18 cellular contexts compared by ENCODE assay signal in the genomic region with DNA sequence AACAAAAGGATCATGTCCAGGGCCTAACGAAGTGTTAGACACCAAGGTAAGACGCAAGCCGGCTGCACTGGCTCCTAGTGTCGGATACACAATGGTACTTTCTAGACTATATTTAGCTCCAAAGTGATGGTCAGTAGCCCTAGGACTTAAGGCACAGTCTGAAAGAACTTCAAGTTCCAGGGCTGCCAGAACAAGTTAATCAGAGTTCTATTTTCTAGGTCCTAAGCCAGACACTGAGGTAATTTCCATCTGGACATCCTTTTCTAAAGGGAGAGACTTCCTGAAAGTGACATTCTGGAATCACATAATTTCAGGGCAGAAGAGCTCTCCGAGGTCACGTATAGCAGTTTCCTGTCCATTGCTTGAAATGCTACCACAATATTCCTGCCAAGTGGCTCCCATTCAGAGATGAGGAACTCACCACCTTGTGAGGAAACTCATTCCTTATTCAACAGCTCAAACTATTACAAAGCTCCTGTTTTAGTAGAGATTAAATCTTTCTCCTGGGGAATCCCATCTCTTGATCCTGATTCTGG.
DNase-seq lines count a peak whose midpoint lies in the region; ATAC-seq, FAIRE-seq and TF ChIP-seq lines count a peak whose summit lies in the region.
"Had no signal": no experiment of that assay in that cellular context is flagged by ENCODE, and none has a peak within 500 bp of the region (broad histone marks: within the 10 kb centered on the region; RNA-seq: fewer than 3 reads in every experiment).

No MANE protein-coding gene starts in this region.

- TF ChIP-seq CTCF in AG10803 (conservative IDR thresholded peaks at IDR 0.05; ENCODE audit: low read length) (no peak), K562 (IDR thresholded peaks at IDR 0.05 in 2 of 3, conservative IDR thresholded peaks at IDR 0.05 in 1 of 3; ENCODE audit: insufficient read depth in 2 of 3, low read depth in 1 of 3, low read length in 3 of 3) (no peak), omental fat pad (IDR thresholded peaks at IDR 0.05) (no peak)

- intact Hi-C loops in K562 (cut with micrococcal nuclease), result no loop called here
- intact Hi-C loops in left cardiac atrium (cut with DNase I), result no loop called here

- H3K4me3 ChIP-seq in AG10803 (ENCODE audit: low read length) (no peak overlapping the region), K562 (no peak overlapping the region)

- no peak for ATAC-seq in K562
- peak; percentile 68 to 92 for ATAC-seq in left cardiac atrium
- peak; percentile 57 for ATAC-seq in omental fat pad (ENCODE audit: low FRiP score)
- ATAC-seq in GM19463 (IDR thresholded peaks at IDR 0.05; ENCODE audit: unreplicated experiment), result no peak
- ATAC-seq in GM18858 (IDR thresholded peaks at IDR 0.05; ENCODE audit: unreplicated experiment), result no peak
- ATAC-seq: activated CD8-positive, alpha-beta T cell treated with anti-CD3 and anti-CD28 coated beads, Interleukin-2, amount 10 ng/mL, durations not matched to agents 7 days and 5 days; naive thymus-derived CD4-positive, alpha-beta T cell; stimulated activated effector memory CD8-positive, alpha-beta T cell treated with anti-CD3 and anti-CD28 coated beads, Interleukin-12 subunit alpha, Interleukin-12 subunit beta, amount 100 ng/mL, for 72 hours had no signal

- no peak for TF ChIP-seq POLR2A in K562 (conservative IDR thresholded peaks at IDR 0.05)

- no peak overlapping the region for H3K9ac ChIP-seq in K562 (ENCODE audit: insufficient read depth in 1 of 2, low read depth in 2 of 2, low read length in 2 of 2)

- H3K9me3 ChIP-seq in K562 (replicated peaks; ENCODE audit: control insufficient read depth, insufficient read depth, low read depth, low read length), result no peaks in the 10 kb centered on the region
- H3K9me3 ChIP-seq: Caco-2 had no signal

- H3K4me2 ChIP-seq in K562 (ENCODE audit: insufficient read depth, low read length), result no peak overlapping the region; the same call in 1 of the 2 replicates

- CTCF ChIA-PET in K562 (lab: Yijun Ruan, JAX; ENCODE audit: low intra/inter-chr PET ratio), result no interaction called here

- H3K27ac ChIP-seq in K562 (ENCODE audit: extremely low read depth, low read depth, low read length), result no peak overlapping the region

- H3K27me3 ChIP-seq in K562 (ENCODE audit: control insufficient read depth in 2 of 2, insufficient read depth in 2 of 2, low read length in 2 of 2), result no peaks in the 10 kb centered on the region

- no peaks in the 10 kb centered on the region for H3K36me3 ChIP-seq in K562 (ENCODE audit: control insufficient read depth, insufficient read depth, low read length)

- H3K79me2 ChIP-seq in K562 (ENCODE audit: control insufficient read depth, insufficient read depth, low read length), result peaks cover 21% of the 10 kb centered on the region; the same call in 2 of the 3 replicates

- 77% methylated on average over 6 of the region's 6 CpGs for WGBS in K562 (ENCODE audit: insufficient coverage, low coverage, missing lambda C conversion rate)

- POLR2A ChIA-PET in K562 (lab: Yijun Ruan, JAX), result interaction anchor here (1.2 kb wide), 1 partner anchor 30 kb away, joined by 4 read pairs; no protein-coding TSS in a partner anchor

- H3K4me1 ChIP-seq in K562 (replicated peaks in 1 of 2; ENCODE audit: control insufficient read depth in 2 of 2, insufficient read depth in 2 of 2, low read length in 2 of 2), result peaks cover 5 to 19% of the 10 kb centered on the region in 2 experiments; a peak in 4 of 5 replicates
- H3K4me1 ChIP-seq: Caco-2 had no signal

- no peaks in the 10 kb centered on the region for H4K20me1 ChIP-seq in K562 (replicated peaks; ENCODE audit: control insufficient read depth, insufficient read depth, low read length)

- BruUV-seq in K562 (replicated peaks; lab: Mats Ljungman, UMichigan), result no TSS peak

- FAIRE-seq in K562 (lab: Jason Lieb, UNC), result no peak
- FAIRE-seq: GM18507, islet of Langerhans had no signal

- DNase-seq in AG10803 (ENCODE audit: low read depth) (peak; percentile 18), K562 (ENCODE audit: extremely low read depth in 1 of 4, low spot score in 3 of 4) (no peak), left cardiac atrium (peak; percentile 42), omental fat pad (ENCODE audit: low spot score) (no peak), superior temporal gyrus (ENCODE audit: extremely low spot score) (no peak), NCI-H748 (lab: John Stamatoyannopoulos, UW; ENCODE audit: unreplicated experiment) (no peak)
- DNase-seq: activated CD8-positive, alpha-beta T cell treated with anti-CD3 and anti-CD28 coated beads, Interleukin-2, amount 10 ng/mL, durations not matched to agents 7 days and 5 days; activated effector memory CD4-positive, alpha-beta T cell treated with anti-CD3 and anti-CD28 coated beads, Interleukin-2, amount 50 U/mL, for 16 hours; Caco-2; effector memory CD4-positive, alpha-beta T cell; naive thymus-derived CD4-positive, alpha-beta T cell; NCI-H1105 treated with DMSO at 0.1 percent for 48 hours; retina had no signal

- TF ChIP-seq RAD21 in K562 (CRISPR knock-in tag; conservative IDR thresholded peaks at IDR 0.05 in 1 of 2, IDR thresholded peaks at IDR 0.05 in 1 of 2), result no peak

- no peak for TF ChIP-seq EP300 in K562 (IDR thresholded peaks at IDR 0.05; ENCODE audit: low read length)

- H3K9me1 ChIP-seq in K562 (ENCODE audit: control insufficient read depth, insufficient read depth, low read length), result no peaks in the 10 kb centered on the region

- in situ Hi-C loops in K562 (cut with MboI), result no loop called here

- peak overlapping the region; percentile 91 for H2AFZ ChIP-seq in K562 (ENCODE audit: low read depth, low read length)

TF ChIP-seq in K562, 482 proteins besides CTCF, POLR2A, EP300 and RAD21:
- TF ChIP-seq NELFE (IDR thresholded peaks at IDR 0.05; ENCODE audit: insufficient read depth, insufficient read length), result no peak
- TF ChIP-seq FOXJ3 (CRISPR knock-in tag; IDR thresholded peaks at IDR 0.05), result no peak
- TF ChIP-seq, protein P1, sequence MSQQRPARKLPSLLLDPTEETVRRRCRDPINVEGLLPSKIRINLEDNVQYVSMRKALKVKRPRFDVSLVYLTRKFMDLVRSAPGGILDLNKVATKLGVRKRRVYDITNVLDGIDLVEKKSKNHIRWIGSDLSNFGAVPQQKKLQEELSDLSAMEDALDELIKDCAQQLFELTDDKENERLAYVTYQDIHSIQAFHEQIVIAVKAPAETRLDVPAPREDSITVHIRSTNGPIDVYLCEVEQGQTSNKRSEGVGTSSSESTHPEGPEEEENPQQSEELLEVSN (IDR thresholded peaks at IDR 0.05; ENCODE audit: borderline replicate concordance in 1 of 2, extremely low read depth in 1 of 2, insufficient read depth in 1 of 2, insufficient read length in 1 of 2, low read depth in 1 of 2, low read length in 1 of 2, poor library complexity in 1 of 2, severe bottlenecking in 1 of 2), result no peak
- no peak for TF ChIP-seq HBP1 (CRISPR knock-in tag; IDR thresholded peaks at IDR 0.05)
- TF ChIP-seq HNRNPUL1 (IDR thresholded peaks at IDR 0.05; ENCODE audit: low read length), result no peak
- TF ChIP-seq ZNF76 (CRISPR knock-in tag; IDR thresholded peaks at IDR 0.05; ENCODE audit: borderline replicate concordance), result no peak
- TF ChIP-seq, protein P2, sequence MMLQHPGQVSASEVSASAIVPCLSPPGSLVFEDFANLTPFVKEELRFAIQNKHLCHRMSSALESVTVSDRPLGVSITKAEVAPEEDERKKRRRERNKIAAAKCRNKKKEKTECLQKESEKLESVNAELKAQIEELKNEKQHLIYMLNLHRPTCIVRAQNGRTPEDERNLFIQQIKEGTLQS (IDR thresholded peaks at IDR 0.05), result no peak
- TF ChIP-seq, protein P2 (CRISPR knock-in tag; conservative IDR thresholded peaks at IDR 0.05), result no peak
- no peak for TF ChIP-seq TAF15 (IDR thresholded peaks at IDR 0.05; ENCODE audit: low read depth, low read length)
- no peak for TF ChIP-seq ZNF175 (CRISPR knock-in tag; IDR thresholded peaks at IDR 0.05; ENCODE audit: low read depth)
- TF ChIP-seq ZBTB7A (IDR thresholded peaks at IDR 0.05; ENCODE audit: borderline replicate concordance, control insufficient read depth, low read depth, low read length), result no peak

Comparison
In these comparisons a context has a peak if more than half of its experiments do, and no peak if none do; other contexts are left out.
1. DNase-seq: peak in AG10803 (single experiment) and left cardiac atrium (single experiment); none in K562 (0 of 4), omental fat pad (single experiment), superior temporal gyrus (single experiment) and NCI-H748 (single experiment).
2. ATAC-seq: peak in left cardiac atrium (2 of 2) and omental fat pad (single experiment); none in K562 (single experiment), GM19463 (single experiment) and GM18858 (single experiment).